ENCODE assay signal across 12 cellular contexts in genomic region chr10:102267748-102268147, GRCh38. TPM values are rescaled to one million over a fixed set of nuclear protein-coding genes. Genes with fewer than 3 reads are reported as not detected.
DNase-seq lines count a peak whose midpoint lies in the region; TF ChIP-seq lines count a peak whose summit lies in the region.
"Had no signal": no experiment of that assay in that cellular context is flagged by ENCODE, and none has a peak within 500 bp of the region (broad histone marks: within the 10 kb centered on the region; RNA-seq: fewer than 3 reads in every experiment).

No MANE protein-coding gene starts in this region.

- H3K4me2 ChIP-seq in mesenchymal stem cell (ENCODE audit: low read length, poor library complexity, severe bottlenecking) = no peak overlapping the region
- no peak overlapping the region for H3K4me2 ChIP-seq in MM.1S (ENCODE audit: low read depth, low read length)

- intact Hi-C loops in prostate gland (cut with DNase I) = no loop called here

- H3K27me3 ChIP-seq in AG04450 (ENCODE audit: control insufficient read depth, insufficient read depth, low read length) (no peaks in the 10 kb centered on the region), mesenchymal stem cell (ENCODE audit: control insufficient read depth in 1 of 2, insufficient read depth in 1 of 2, low read length in 2 of 2) (no peaks in the 10 kb centered on the region), MM.1S (replicated peaks; ENCODE audit: insufficient read depth, low read length) (no peaks in the 10 kb centered on the region), tibial nerve (no peaks in the 10 kb centered on the region), prostate gland (replicated peaks; ENCODE audit: insufficient read depth) (no peaks in the 10 kb centered on the region)

- TF ChIP-seq POLR2A in tibial nerve (IDR thresholded peaks at IDR 0.05) (no peak), prostate gland (IDR thresholded peaks at IDR 0.05) (no peak)

- H3K9ac ChIP-seq in mesenchymal stem cell (ENCODE audit: low read length) = peak overlapping the region; percentile 6
- no peak overlapping the region for H3K9ac ChIP-seq in MM.1S (ENCODE audit: low read length)

- POLR2A ChIA-PET in AG04450 (lab: Yijun Ruan, JAX) = interaction anchor here (2.3 kb wide), 1 partner anchor 22 kb away, joined by 5 read pairs; the partner anchor contains the start of gene GBF1

- DNase-seq in AG04450 (ENCODE audit: low read depth, low spot score) = peak; percentile 10
- peak; percentile 40 for DNase-seq in HS-5 (ENCODE audit: low read depth)
- peak; percentile 69 for DNase-seq in astrocyte of the spinal cord (ENCODE audit: low read depth, low spot score)
- DNase-seq in mesenchymal stem cell = peak; percentile 38
- no peak for DNase-seq in MM.1S
- DNase-seq in tibial nerve (ENCODE audit: low spot score in 2 of 2) = no peak
- no peak for DNase-seq in prostate gland (ENCODE audit: low spot score)
- no peak for DNase-seq in NCI-H128 (lab: John Stamatoyannopoulos, UW; ENCODE audit: unreplicated experiment)
- DNase-seq: activated effector memory CD4-positive, alpha-beta T cell treated with Interleukin-2 at 50 U/mL for 16 hours; left colon; NCI-H524 treated with DMSO at 0.1 percent for 48 hours had no signal

- no peak overlapping the region for H4K91ac ChIP-seq in mesenchymal stem cell (ENCODE audit: low read length)

- H3K4me1 ChIP-seq in mesenchymal stem cell (ENCODE audit: control insufficient read depth, insufficient read depth, low read depth, low read length) (peaks cover 8% of the 10 kb centered on the region), MM.1S (ENCODE audit: low read length) (no peaks in the 10 kb centered on the region), tibial nerve (peaks cover 0 to 36% (median 17%) of the 10 kb centered on the region in 4 donors), prostate gland (replicated peaks) (no peaks in the 10 kb centered on the region)

- H3K79me1 ChIP-seq in mesenchymal stem cell (replicated peaks; ENCODE audit: low read length, poor library complexity, severe bottlenecking) = peaks cover 14% of the 10 kb centered on the region

- H3K9me3 ChIP-seq in AG04450 (ENCODE audit: control insufficient read depth, insufficient read depth, low read length) = no peaks in the 10 kb centered on the region
- H3K9me3 ChIP-seq in mesenchymal stem cell (ENCODE audit: control insufficient read depth, low read length) = no peaks in the 10 kb centered on the region
- no peaks in the 10 kb centered on the region for H3K9me3 ChIP-seq in MM.1S (replicated peaks; ENCODE audit: insufficient read depth, low read length)
- H3K9me3 ChIP-seq in tibial nerve = no peaks in the 10 kb centered on the region
- H3K9me3 ChIP-seq in prostate gland = no peaks in the 10 kb centered on the region

- no peak overlapping the region for H3K27ac ChIP-seq in AG04450 (ENCODE audit: low read depth, low read length)
- H3K27ac ChIP-seq in mesenchymal stem cell (ENCODE audit: low read length, poor library complexity, severe bottlenecking) = peak overlapping the region; percentile 85
- no peak overlapping the region for H3K27ac ChIP-seq in MM.1S (ENCODE audit: low read length)
- H3K27ac ChIP-seq in tibial nerve = peak overlapping the region in 1 of 4 donors; percentile 11
- no peak overlapping the region for H3K27ac ChIP-seq in prostate gland

- no peak overlapping the region for H3K23ac ChIP-seq in mesenchymal stem cell (ENCODE audit: low read length in 2 of 2)

- in situ Hi-C loops in astrocyte of the spinal cord (cut with HindIII; ENCODE audit: low sequenced_read_pairs) = no loop called here

- no peak overlapping the region for H2BK120ac ChIP-seq in mesenchymal stem cell (ENCODE audit: low read depth, low read length)

- H3K4ac ChIP-seq in mesenchymal stem cell (ENCODE audit: low read depth in 1 of 2, low read length in 2 of 2) = no peak overlapping the region

- no peak for TF ChIP-seq EP300 in tibial nerve (IDR thresholded peaks at IDR 0.05)

- H2BK12ac ChIP-seq in mesenchymal stem cell (ENCODE audit: low read length in 2 of 2) = no peak overlapping the region

- no peak overlapping the region for H2BK5ac ChIP-seq in mesenchymal stem cell (ENCODE audit: low read depth, low read length, poor library complexity, severe bottlenecking)

- H3K4me3 ChIP-seq in AG04450 (ENCODE audit: low read depth, low read length) (no peak overlapping the region), astrocyte of the spinal cord (ENCODE audit: low read depth, low read length) (no peak overlapping the region), mesenchymal stem cell (ENCODE audit: insufficient read depth in 1 of 2, low read depth in 1 of 2, low read length in 2 of 2) (no peak overlapping the region), MM.1S (ENCODE audit: low read length) (no peak overlapping the region), tibial nerve (no peak overlapping the region), prostate gland (no peak overlapping the region)

- no peak overlapping the region for H2BK15ac ChIP-seq in mesenchymal stem cell (ENCODE audit: low read depth, poor library complexity, severe bottlenecking)

- H4K8ac ChIP-seq in mesenchymal stem cell (ENCODE audit: low read length) = no peak overlapping the region

- H2AK5ac ChIP-seq in mesenchymal stem cell (ENCODE audit: low read length, severe bottlenecking) = no peak overlapping the region

- no peaks in the 10 kb centered on the region for H3K9me2 ChIP-seq in MM.1S (replicated peaks; ENCODE audit: insufficient read depth, low read length)

- CTCF ChIA-PET in AG04450 (lab: Charles Lee) = interaction anchor here (0.7 to 2.2 kb wide), 7 partner anchors 16 to 84 kb away, joined by 3 to 12 read pairs (median 3); no protein-coding TSS in a partner anchor

- no peak overlapping the region for H3K18ac ChIP-seq in mesenchymal stem cell (ENCODE audit: low read depth in 1 of 2, low read length in 2 of 2)

- H4K20me1 ChIP-seq in MM.1S (ENCODE audit: insufficient read depth, low read length) = peaks cover 7% of the 10 kb centered on the region; the same call in 1 of the 2 replicates

- peaks cover 8 to 15% of the 10 kb centered on the region in 2 experiments for H3K36me3 ChIP-seq in mesenchymal stem cell (ENCODE audit: control insufficient read depth in 1 of 2, insufficient read depth in 2 of 2, low read depth in 1 of 2, low read length in 2 of 2)
- no peaks in the 10 kb centered on the region for H3K36me3 ChIP-seq in MM.1S (replicated peaks; ENCODE audit: insufficient read depth, low read length)
- peaks cover 0 to 3% (median 0%) of the 10 kb centered on the region in 3 donors for H3K36me3 ChIP-seq in tibial nerve
- H3K36me3 ChIP-seq in prostate gland = no peaks in the 10 kb centered on the region

- H3K14ac ChIP-seq in mesenchymal stem cell (ENCODE audit: low read length in 2 of 2) = no peak overlapping the region

- H3F3A ChIP-seq in MM.1S (ENCODE audit: insufficient read depth, low read length) = no peaks in the 10 kb centered on the region

- peaks cover 90% of the 10 kb centered on the region for H3K79me2 ChIP-seq in MM.1S (ENCODE audit: low read length)

- H2AFZ ChIP-seq in mesenchymal stem cell (ENCODE audit: low read depth, low read length) = no peak overlapping the region
- H2AFZ ChIP-seq in MM.1S (ENCODE audit: low read length) = no peak overlapping the region

- TF ChIP-seq CTCF in AG04450 (IDR thresholded peaks at IDR 0.05; ENCODE audit: low read depth, low read length) (no peak), astrocyte of the spinal cord (IDR thresholded peaks at IDR 0.05; ENCODE audit: low read depth, low read length) (no peak), MM.1S (IDR thresholded peaks at IDR 0.05; ENCODE audit: low read length) (no peak), tibial nerve (IDR thresholded peaks at IDR 0.05) (no peak), prostate gland (IDR thresholded peaks at IDR 0.05) (no peak)

RNA-seq across cellular contexts. Expression of gene GBF1, which starts 22.4 kb away (rescaled TPM):
- polyA plus RNA-seq in AG04450 (2011; rRNA removed) = 31.9 and 43.8 TPM in 2 replicates
- 93.0 and 115 TPM in 2 replicates for polyA minus RNA-seq in AG04450 (2011; rRNA and poly(A)+ RNA removed)
- polyA plus RNA-seq in mesenchymal stem cell (2013, experiment 1 of 2) = 28.8 TPM
- 26.0 TPM for polyA plus RNA-seq in mesenchymal stem cell (2013, experiment 2 of 2)
- total RNA-seq in tibial nerve (10 to 100 TPM; 31.0 to 38.0 (median 36.1) TPM), prostate gland (10 to 100 TPM; 53.1 to 59.1 TPM)

RNA-seq across cellular contexts. Expression of gene PITX3, which starts 26.4 kb away (rescaled TPM):
- polyA plus RNA-seq in AG04450 (2011; rRNA removed) = not detected in 2 replicates
- polyA minus RNA-seq in AG04450 (2011; rRNA and poly(A)+ RNA removed) = not detected in 2 replicates
- 0.04 TPM for polyA plus RNA-seq in mesenchymal stem cell (2013, experiment 1 of 2)
- 0.04 TPM for polyA plus RNA-seq in mesenchymal stem cell (2013, experiment 2 of 2)
- not detected for total RNA-seq in tibial nerve
- total RNA-seq in prostate gland = not detected
- total RNA-seq: endothelial cell of umbilical vein, left colon had no signal
- polyA plus RNA-seq: endothelial cell of umbilical vein had no signal

RNA-seq across cellular contexts. Expression of gene ELOVL3, which starts 41.6 kb away (rescaled TPM):
- polyA plus RNA-seq in AG04450 (2011; rRNA removed) = 0.16 and 0.27 TPM in 2 replicates
- polyA minus RNA-seq in AG04450 (2011; rRNA and poly(A)+ RNA removed) = not detected in 2 replicates
- polyA plus RNA-seq in mesenchymal stem cell (2013, experiment 1 of 2) = 0.12 TPM
- polyA plus RNA-seq in mesenchymal stem cell (2013, experiment 2 of 2) = 0.25 TPM
- total RNA-seq in tibial nerve = not detected
- 1 to 10 TPM in 1 of 2 donors, not detected in 1; 4.4 TPM for total RNA-seq in prostate gland
- total RNA-seq: endothelial cell of umbilical vein, left colon had no signal
- polyA plus RNA-seq: endothelial cell of umbilical vein had no signal

Comparison
In these comparisons a context has a peak if more than half of its experiments do, and no peak if none do; other contexts are left out.
1. DNase-seq: peak in AG04450 (single experiment), HS-5 (single experiment), astrocyte of the spinal cord (single experiment) and mesenchymal stem cell (single experiment); none in MM.1S (single experiment), tibial nerve (0 of 2), prostate gland (single experiment) and NCI-H128 (single experiment).